In genomic region chr15:43285609-43286037, GRCh38 we compare ENCODE assay signal across 8 cellular contexts. TPM values are rescaled to one million over a fixed set of nuclear protein-coding genes. Genes with fewer than 3 reads are reported as not detected.
DNase-seq lines count a peak whose midpoint lies in the region; ATAC-seq and TF ChIP-seq lines count a peak whose summit lies in the region.

No MANE protein-coding gene starts in this region.

- H2AFZ ChIP-seq in neuronal stem cell (ENCODE audit: low read length), result peak overlapping the region; percentile 42

- H2AK5ac ChIP-seq in neuronal stem cell (ENCODE audit: low read depth, low read length), result no peak overlapping the region

- H3K9ac ChIP-seq in neuronal stem cell (ENCODE audit: low read depth, low read length, poor library complexity), result peak overlapping the region; percentile 26

- POLR2A ChIA-PET in CD8-positive, alpha-beta T cell (lab: Charles Lee), result interaction anchor here (1.3 kb wide), 1 partner anchor 60 kb away, joined by 10 read pairs; no protein-coding TSS in a partner anchor

- no peak overlapping the region for H3K18ac ChIP-seq in neuronal stem cell (ENCODE audit: low read length)

- peaks cover 14% of the 10 kb centered on the region for H3K27me3 Mint-ChIP-seq in CD8-positive, alpha-beta T cell (ENCODE audit: low read depth)

- H3K79me1 ChIP-seq in neuronal stem cell (ENCODE audit: low read depth, low read length), result no peaks in the 10 kb centered on the region

- CTCF ChIA-PET in CD8-positive, alpha-beta T cell (lab: Charles Lee), result interaction anchor here (0.7 to 8.1 kb wide), 33 partner anchors 9 to 574 kb away, joined by 3 to 121 read pairs (median 4); partner anchors contain the start of genes TGM5 and TGM7

- WGBS in neuronal stem cell (ENCODE audit: extremely low coverage in 2 of 2, insufficient read length in 2 of 2, insufficient replicate concordance in 1 of 2), 2 donors, result no CpG with 5 or more reads among the region's 4 CpGs

- no peak overlapping the region for H3K4me3 Mint-ChIP-seq in CD8-positive, alpha-beta T cell

- H2BK15ac ChIP-seq in neuronal stem cell (ENCODE audit: low read length), result no peak overlapping the region

- H3K36me3 ChIP-seq in CD8-positive, alpha-beta T cell (ENCODE audit: insufficient read depth, low read length), result no peaks in the 10 kb centered on the region
- H3K36me3 ChIP-seq in neuronal stem cell (replicated peaks in 1 of 2; ENCODE audit: control insufficient read depth in 2 of 2, insufficient read depth in 2 of 2, low read length in 2 of 2), result no peaks in the 10 kb centered on the region
- H3K36me3 ChIP-seq in uterus, result no peaks in the 10 kb centered on the region

- no peak for TF ChIP-seq POLR2A in uterus (IDR thresholded peaks at IDR 0.05)

- H3K4ac ChIP-seq in neuronal stem cell (ENCODE audit: low read length), result no peak overlapping the region

- H3K23ac ChIP-seq in neuronal stem cell (ENCODE audit: low read depth, low read length, poor library complexity), result no peak overlapping the region

- peak; percentile 89 for ATAC-seq in CD8-positive, alpha-beta T cell
- ATAC-seq in HG03159 (IDR thresholded peaks at IDR 0.05; ENCODE audit: unreplicated experiment), result no peak

- no peak overlapping the region for H4K8ac ChIP-seq in neuronal stem cell (ENCODE audit: low read depth, low read length)

- no peaks in the 10 kb centered on the region for H3K27me3 ChIP-seq in CD8-positive, alpha-beta T cell (ENCODE audit: insufficient read depth, low read length)
- H3K27me3 ChIP-seq in neuronal stem cell (ENCODE audit: control insufficient read depth in 3 of 3, insufficient read depth in 3 of 3, low read depth in 1 of 3, low read length in 3 of 3) (peaks cover 0 to 13% (median 3%) of the 10 kb centered on the region in 3 experiments), uterus (no peaks in the 10 kb centered on the region)

- H3K14ac ChIP-seq in neuronal stem cell (ENCODE audit: low read length), result no peak overlapping the region

- H2BK12ac ChIP-seq in neuronal stem cell (ENCODE audit: low read length), result no peak overlapping the region

- H2BK120ac ChIP-seq in neuronal stem cell (ENCODE audit: low read depth, low read length), result no peak overlapping the region

- peaks cover 2% of the 10 kb centered on the region for H3K4me1 Mint-ChIP-seq in CD8-positive, alpha-beta T cell (ENCODE audit: low read depth)

- no peak overlapping the region for H3K27ac Mint-ChIP-seq in CD8-positive, alpha-beta T cell

- no peaks in the 10 kb centered on the region for H3K9me3 Mint-ChIP-seq in CD8-positive, alpha-beta T cell

- intact Hi-C loops in CD8-positive, alpha-beta T cell (cut with DNase I, micrococcal nuclease), result loop anchor here in 1 of 2 experiments (1.0 kb wide), 3 partner anchors 60 to 581 kb away; no protein-coding TSS in a partner anchor
- intact Hi-C loops in uterus (cut with DNase I; ENCODE audit: low total_unique reads), result no loop called here

- H2BK5ac ChIP-seq in neuronal stem cell (ENCODE audit: low read length), result no peak overlapping the region

- peak; percentile 15 to 63 (median 52) for DNase-seq in CD8-positive, alpha-beta T cell
- peak; percentile 43 for DNase-seq in HS-5 (ENCODE audit: low read depth)
- peak; percentile 77 for DNase-seq in NOMO-1 treated with DMSO at 0.1 percent for 48 hours (lab: John Stamatoyannopoulos, UW; ENCODE audit: unreplicated experiment)
- DNase-seq in activated CD8-positive, alpha-beta memory T cell treated with anti-CD3 and anti-CD28 coated beads, Interleukin-2, amount 50 U/mL, for 4 hours, result peak; percentile 48
- DNase-seq in fibroblast of pulmonary artery (ENCODE audit: low read depth), result peak; percentile 75
- DNase-seq in neuronal stem cell (ENCODE audit: low spot score), result peak; percentile 66
- peak; percentile 28 to 57 for DNase-seq in uterus

- H3K4me2 ChIP-seq in neuronal stem cell (ENCODE audit: insufficient read depth, low read length, poor library complexity, severe bottlenecking), result no peak overlapping the region

- H3K9me3 ChIP-seq in CD8-positive, alpha-beta T cell (ENCODE audit: low read length), result no peaks in the 10 kb centered on the region
- H3K9me3 ChIP-seq in neuronal stem cell (replicated peaks in 1 of 2; ENCODE audit: control insufficient read depth in 2 of 2, insufficient read depth in 1 of 2, low read depth in 1 of 2, low read length in 2 of 2), result no peaks in the 10 kb centered on the region
- H3K9me3 ChIP-seq in uterus, result no peaks in the 10 kb centered on the region

- no peak overlapping the region for H3K4me3 ChIP-seq in CD8-positive, alpha-beta T cell (ENCODE audit: low read depth, low read length)
- H3K4me3 ChIP-seq in fibroblast of pulmonary artery (replicated peaks; ENCODE audit: low read depth, low read length) (no peak overlapping the region), neuronal stem cell (ENCODE audit: low read length in 2 of 2) (no peak overlapping the region), uterus (no peak overlapping the region)

- H3K36me3 Mint-ChIP-seq in CD8-positive, alpha-beta T cell, result no peaks in the 10 kb centered on the region

- TF ChIP-seq CTCF in CD8-positive, alpha-beta T cell (IDR thresholded peaks at IDR 0.05), result peak; percentile 73
- peak; percentile 85 for TF ChIP-seq CTCF in fibroblast of pulmonary artery (IDR thresholded peaks at IDR 0.05; ENCODE audit: low read length, missing control alignments)
- TF ChIP-seq CTCF in uterus (IDR thresholded peaks at IDR 0.05), result peak; percentile 71 to 86 (median 76)

- no peak overlapping the region for H4K91ac ChIP-seq in neuronal stem cell (ENCODE audit: low read depth, low read length, poor library complexity)

- H3K27ac ChIP-seq in CD8-positive, alpha-beta T cell (ENCODE audit: low read depth, low read length), result no peak overlapping the region
- H3K27ac ChIP-seq in neuronal stem cell (replicated peaks; ENCODE audit: low read length) (no peak overlapping the region), uterus (no peak overlapping the region)

- no peaks in the 10 kb centered on the region for H3K4me1 ChIP-seq in CD8-positive, alpha-beta T cell (ENCODE audit: insufficient read depth, low read length)
- H3K4me1 ChIP-seq in neuronal stem cell (ENCODE audit: control insufficient read depth in 2 of 2, insufficient read depth in 1 of 2, low read depth in 1 of 2, low read length in 2 of 2) (peaks cover 0 to 2% of the 10 kb centered on the region in 2 donors), uterus (no peaks in the 10 kb centered on the region)

RNA-seq across cellular contexts. Expression of gene TGM7, which starts 16.4 kb away (rescaled TPM):
- not detected for total RNA-seq in CD8-positive, alpha-beta T cell
- not detected for polyA plus RNA-seq in neuronal stem cell (2013, experiment 1 of 2)
- not detected for polyA plus RNA-seq in neuronal stem cell (2013, experiment 2 of 2)
- not detected for total RNA-seq in uterus

RNA-seq across cellular contexts. Expression of gene TGM5, which starts 18.9 kb away (rescaled TPM):
- total RNA-seq in CD8-positive, alpha-beta T cell, result not detected
- polyA plus RNA-seq in neuronal stem cell (2013, experiment 1 of 2), result not detected
- not detected for polyA plus RNA-seq in neuronal stem cell (2013, experiment 2 of 2)
- total RNA-seq in uterus, result not detected

RNA-seq across cellular contexts. Expression of gene LCMT2, which starts 44.8 kb away (rescaled TPM):
- 1 to 10 TPM; 7.0 to 7.6 TPM for total RNA-seq in CD8-positive, alpha-beta T cell
- 4.2 TPM for polyA plus RNA-seq in neuronal stem cell (2013, experiment 1 of 2)
- 3.9 TPM for polyA plus RNA-seq in neuronal stem cell (2013, experiment 2 of 2)
- total RNA-seq in uterus, result 10 to 100 TPM in 3 of 4 donors, 1 to 10 TPM in 1; 9.5 to 28.2 (median 12.3) TPM
